1 cellular context compared by ENCODE assay signal in the genomic region with DNA sequence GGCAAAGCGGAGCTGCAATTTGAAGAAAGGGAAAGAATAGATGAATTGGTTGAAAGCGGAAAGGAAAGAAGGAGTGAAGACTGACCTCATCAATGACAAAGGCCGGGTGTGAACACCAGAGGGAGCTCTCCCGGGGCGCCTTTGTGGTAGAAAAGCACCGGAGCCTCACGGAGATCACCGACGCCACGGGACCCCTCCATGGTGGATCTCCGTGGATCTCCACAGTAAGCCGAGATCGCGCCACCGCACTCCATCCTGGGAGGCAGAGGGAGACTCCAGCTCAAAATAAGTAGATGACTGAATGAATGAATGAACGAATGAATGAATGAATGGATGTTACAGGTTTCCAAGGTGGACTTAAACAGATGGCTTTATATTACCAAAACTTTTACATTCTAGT.
TF ChIP-seq lines count a peak whose summit lies in the region.

No MANE protein-coding gene starts in this region.

TF ChIP-seq in H1, 55 proteins besides CTCF, POLR2A, EP300 and RAD21:
- no peak for TF ChIP-seq SAP30 (IDR thresholded peaks at IDR 0.05; ENCODE audit: insufficient read depth, insufficient replicate concordance, low read length)
- no peak for TF ChIP-seq NRF1 (IDR thresholded peaks at IDR 0.05; ENCODE audit: low read depth, low read length)
- TF ChIP-seq EGR1 (IDR thresholded peaks at IDR 0.05; ENCODE audit: borderline replicate concordance, low read depth, low read length) = no peak
- TF ChIP-seq KDM1A (IDR thresholded peaks at IDR 0.05; ENCODE audit: borderline replicate concordance, low read length) = no peak
- TF ChIP-seq JUN (IDR thresholded peaks at IDR 0.05; ENCODE audit: low read depth, low read length) = no peak
- TF ChIP-seq CHD2 (IDR thresholded peaks at IDR 0.05; ENCODE audit: low read length) = no peak
- no peak for TF ChIP-seq KDM4A (IDR thresholded peaks at IDR 0.05; ENCODE audit: low read depth, low read length, severe bottlenecking)
- TF ChIP-seq TAF7 (optimal IDR thresholded peaks at IDR 0.05; ENCODE audit: borderline replicate concordance, low read depth, low read length) = no peak
- TF ChIP-seq FOSL1 (IDR thresholded peaks at IDR 0.05; ENCODE audit: insufficient read depth, low read depth, low read length) = no peak
- TF ChIP-seq TEAD4 (IDR thresholded peaks at IDR 0.05; ENCODE audit: low read depth, low read length) = no peak
- no peak for TF ChIP-seq CHD1 (IDR thresholded peaks at IDR 0.05; ENCODE audit: low read depth, low read length)
- TF ChIP-seq CHD7 (IDR thresholded peaks at IDR 0.05; ENCODE audit: insufficient replicate concordance, low read length) = no peak
- TF ChIP-seq GABPA (IDR thresholded peaks at IDR 0.05; ENCODE audit: borderline replicate concordance, insufficient read depth, low read length) = no peak
- TF ChIP-seq TAF1 (IDR thresholded peaks at IDR 0.05; ENCODE audit: low read depth, low read length) = no peak
- TF ChIP-seq TCF12 (IDR thresholded peaks at IDR 0.05; ENCODE audit: low read depth, low read length) = no peak
TF ChIP-seq in H1: peak in this region for 0.
